ENCODE assay signal across 11 cellular contexts in genomic region chr6:53441035-53441493, GRCh38.
A peak's percentile ranks its signal among the peaks of the same experiment; 100 is the strongest.
DNase-seq lines count a peak whose midpoint lies in the region; ATAC-seq, FAIRE-seq and TF ChIP-seq lines count a peak whose summit lies in the region.
"Had no signal": no experiment of that assay in that cellular context is flagged by ENCODE, and none has a peak within 500 bp of the region (broad histone marks: within the 10 kb centered on the region; RNA-seq: fewer than 3 reads in every experiment).

No MANE protein-coding gene starts in this region.

- H3K4me3 ChIP-seq in tibial nerve, result no peak overlapping the region
- H3K4me3 ChIP-seq: psoas muscle had no signal

- no peaks in the 10 kb centered on the region for H3K27me3 ChIP-seq in tibial nerve

- DNase-seq in GM12892 (ENCODE audit: insufficient read length) (no peak), NCI-H446 treated with DMSO at 0.1 percent for 48 hours (lab: John Stamatoyannopoulos, UW) (peak; percentile 76), medulla oblongata (ENCODE audit: extremely low spot score) (peak; percentile 18), erythroblast (lab: John Stamatoyannopoulos, UW) (no peak), tibial nerve (ENCODE audit: low spot score in 2 of 2) (no peak), cardiac septum (ENCODE audit: low spot score) (no peak)
- DNase-seq: activated effector memory CD4-positive, alpha-beta T cell treated with Interleukin-2 at 50 U/mL for 16 hours; glutamatergic neuron; NCI-H1694; psoas muscle had no signal

- intact Hi-C loops in cardiac septum (cut with DNase I), result no loop called here

- H3K9me3 ChIP-seq in tibial nerve, result no peaks in the 10 kb centered on the region
- H3K9me3 ChIP-seq: psoas muscle had no signal

- TF ChIP-seq POLR2A in GM12892 (IDR thresholded peaks at IDR 0.05; ENCODE audit: low read depth, low read length), result no peak
- TF ChIP-seq POLR2A in erythroblast (IDR thresholded peaks at IDR 0.05; ENCODE audit: low read length), result no peak
- no peak for TF ChIP-seq POLR2A in tibial nerve (IDR thresholded peaks at IDR 0.05)

- H3K36me3 ChIP-seq in tibial nerve, result no peaks in the 10 kb centered on the region

- WGBS in tibial nerve, 2 donors, result 65 to 68% methylated on average over 1 of the region's 1 CpG

- peak; percentile 52 for ATAC-seq in GM19463 (IDR thresholded peaks at IDR 0.05; ENCODE audit: unreplicated experiment)
- ATAC-seq: psoas muscle had no signal

- no peak for TF ChIP-seq CTCF in tibial nerve (IDR thresholded peaks at IDR 0.05)

- TF ChIP-seq EP300 in tibial nerve (IDR thresholded peaks at IDR 0.05), result no peak

- H3K4me1 ChIP-seq in tibial nerve, result peaks cover 0 to 56% (median 25%) of the 10 kb centered on the region in 4 donors
- H3K4me1 ChIP-seq: psoas muscle had no signal

- FAIRE-seq in GM12892 (lab: Jason Lieb, UNC), result peak; percentile 24

- H3K27ac ChIP-seq in tibial nerve, result peak overlapping the region in 1 of 4 donors; percentile 73
- H3K27ac ChIP-seq: psoas muscle had no signal

Comparison
In these comparisons a context has a peak if more than half of its experiments do, and no peak if none do; other contexts are left out.
1. DNase-seq: peak in NCI-H446 treated with DMSO at 0.1 percent for 48 hours (single experiment) and medulla oblongata (single experiment); none in GM12892 (single experiment), erythroblast (0 of 2), tibial nerve (0 of 2) and cardiac septum (single experiment).